Comparison of ENCODE assay signal across 31 cellular contexts in the genomic region with DNA sequence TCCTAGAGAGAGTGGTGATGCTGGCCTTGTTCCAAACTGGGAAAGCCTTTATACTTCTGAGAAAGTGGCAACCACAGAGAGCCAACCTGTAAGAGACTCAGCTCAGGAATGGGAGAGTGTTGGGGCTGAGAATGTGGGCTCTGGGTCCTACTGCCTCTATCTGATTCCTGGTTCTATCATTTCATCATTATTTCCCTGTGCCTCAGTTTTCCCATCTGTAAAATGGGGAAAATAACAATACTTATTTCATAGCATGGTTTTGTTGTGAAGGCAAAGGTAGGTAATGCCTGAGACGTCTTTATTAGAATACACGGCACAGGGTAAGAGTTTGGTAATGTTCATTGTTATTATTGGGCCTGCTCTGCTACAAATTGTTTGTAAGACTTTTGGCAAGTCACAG.
"Had no signal": no experiment of that assay in that cellular context is flagged by ENCODE, and none has a peak within 500 bp of the region (broad histone marks: within the 10 kb centered on the region; RNA-seq: fewer than 3 reads in every experiment).

No MANE protein-coding gene starts in this region.

- H3K4me3 ChIP-seq: adrenal gland, cardiac muscle cell, MG63, Peyer's patch, SJSA1 had no signal

- ATAC-seq: activated CD4-positive, alpha-beta T cell treated with anti-CD3 and anti-CD28 coated beads for 36 hours; activated CD4-positive, CD25-positive, alpha-beta regulatory T cell treated with anti-CD3 and anti-CD28 coated beads, Interleukin-2, amount 50 U/mL, for 24 hours; activated naive CD4-positive, alpha-beta T cell treated with anti-CD3 and anti-CD28 coated beads, Interleukin-2, amount 50 U/mL, for 72 hours; activated T-cell treated with anti-CD3 and anti-CD28 coated beads, Interleukin-2, amount 50 U/mL, for 4 hours; PC-3; WTC11 had no signal

- DNase-seq: activated CD4-positive, alpha-beta T cell treated with anti-CD3 and anti-CD28 coated beads for 36 hours; activated CD4-positive, alpha-beta T cell treated with anti-CD3 and anti-CD28 coated beads, Interleukin-2, amount 10 ng/mL, durations not matched to agents 7 days and 5 days; activated CD4-positive, alpha-beta T cell treated with anti-CD3 and anti-CD28 coated beads, Interleukin-2, amount 50 U/mL, for 48 hours; activated CD8-positive, alpha-beta memory T cell treated with anti-CD3 and anti-CD28 coated beads, Interleukin-2, amount 50 U/mL, for 4 hours; activated gamma-delta T cell treated with Interleukin-2 at 50 U/mL for 16 hours; activated naive CD4-positive, alpha-beta T cell treated with anti-CD3 and anti-CD28 coated beads for 36 hours; activated T-cell treated with anti-CD3 and anti-CD28 coated beads for 4 hours; activated T-cell treated with anti-CD3 and anti-CD28 coated beads, Interleukin-2, amount 50 U/mL, for 4 hours; adrenal gland; MG63; NCI-H1048; NCI-H1105 treated with DMSO at 0.1 percent for 48 hours; NCI-H1436; NCI-H1694; NCI-H1930; NCI-H2081 treated with DMSO at 0.1 percent for 48 hours; NCI-H2171; NCI-H510A; NCI-H526; NCI-H748 treated with DMSO at 0.1 percent for 48 hours; NK-92 treated with Interleukin-12 subunit alpha and Interleukin-12 subunit beta, amount 100 ng/mL, for 24 hours; PC-3; Peyer's patch; RPMI8226; SHP77 treated with DMSO at 0.1 percent for 48 hours; SK-N-SH had no signal
